9 cellular contexts compared by ENCODE assay signal in the genomic region with DNA sequence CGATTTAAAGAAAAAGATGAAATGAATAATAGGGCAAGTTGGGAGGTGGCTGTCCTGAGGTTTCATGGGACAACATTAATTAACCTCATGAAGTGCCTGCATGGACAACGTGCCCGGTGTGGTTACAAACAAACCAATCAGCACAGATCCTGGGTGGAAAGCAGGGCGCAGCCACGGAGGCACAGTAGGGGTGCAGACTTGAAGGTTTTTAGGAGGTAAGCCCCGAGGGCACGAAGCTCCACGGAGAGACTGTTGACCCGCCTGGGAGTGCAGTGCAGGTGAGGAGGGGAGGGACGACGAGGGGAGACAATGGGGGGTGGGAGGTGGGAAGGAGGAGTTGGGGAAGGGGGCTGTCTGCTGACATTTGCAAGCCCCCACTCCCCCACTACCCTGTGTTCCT. TPM values are rescaled to one million over a fixed set of nuclear protein-coding genes. Genes with fewer than 3 reads are reported as not detected.
A peak's percentile ranks its signal among the peaks of the same experiment; 100 is the strongest.
DNase-seq lines count a peak whose midpoint lies in the region; ATAC-seq and TF ChIP-seq lines count a peak whose summit lies in the region.
"Had no signal": no experiment of that assay in that cellular context is flagged by ENCODE, and none has a peak within 500 bp of the region (broad histone marks: within the 10 kb centered on the region; RNA-seq: fewer than 3 reads in every experiment).

No MANE protein-coding gene starts in this region.

- peaks cover 6% of the 10 kb centered on the region for H3K36me3 Mint-ChIP-seq in stimulated activated naive CD8-positive, alpha-beta T cell treated with anti-CD3 and anti-CD28 coated beads, Interleukin-15, Interleukin-2, amounts not matched to agents 100 ng/mL and 50 ng/mL, for 24 hours (ENCODE audit: low read depth)

- no peaks in the 10 kb centered on the region for H3K9me3 Mint-ChIP-seq in stimulated activated naive CD8-positive, alpha-beta T cell treated with anti-CD3 and anti-CD28 coated beads, Interleukin-15, Interleukin-2, amounts not matched to agents 100 ng/mL and 50 ng/mL, for 24 hours

- no peaks in the 10 kb centered on the region for H3K9me3 ChIP-seq in body of pancreas
- H3K9me3 ChIP-seq in mesodermal cell (ENCODE audit: control insufficient read depth, low read length), result no peaks in the 10 kb centered on the region

- 19 to 25% methylated on average over 7 to 11 of the region's 11 CpGs for WGBS in body of pancreas, 2 donors
- 3 to 11% methylated on average over 5 of the region's 11 CpGs for WGBS in mesodermal cell (ENCODE audit: insufficient coverage in 2 of 2), 2 experiments

- peak overlapping the region; percentile 74 for H3K4me3 Mint-ChIP-seq in stimulated activated naive CD8-positive, alpha-beta T cell treated with anti-CD3 and anti-CD28 coated beads, Interleukin-15, Interleukin-2, amounts not matched to agents 100 ng/mL and 50 ng/mL, for 24 hours

- no peak for DNase-seq in stimulated activated naive CD8-positive, alpha-beta T cell treated with anti-CD3 and anti-CD28 coated beads, Interleukin-15, Interleukin-2, amounts not matched to agents 100 U/mL and 50 U/mL, for 24 hours
- DNase-seq in body of pancreas (no peak), NCI-H446 treated with DMSO at 0.1 percent for 48 hours (lab: John Stamatoyannopoulos, UW) (no peak), G401 (ENCODE audit: low spot score) (no peak), middle frontal gyrus (ENCODE audit: extremely low spot score, low spot score) (no peak), OCI-M2 (lab: John Stamatoyannopoulos, UW; ENCODE audit: unreplicated experiment) (no peak)

- TF ChIP-seq POLR2A in body of pancreas (IDR thresholded peaks at IDR 0.05), result no peak

- intact Hi-C loops in body of pancreas (cut with DNase I), result no loop called here

- H3K27me3 Mint-ChIP-seq in stimulated activated naive CD8-positive, alpha-beta T cell treated with anti-CD3 and anti-CD28 coated beads, Interleukin-15, Interleukin-2, amounts not matched to agents 100 ng/mL and 50 ng/mL, for 24 hours, result peaks cover 75% of the 10 kb centered on the region

- H3K4me1 ChIP-seq in body of pancreas (peaks cover 38% of the 10 kb centered on the region), mesodermal cell (ENCODE audit: control insufficient read depth, insufficient read depth, low read length, poor library complexity, severe bottlenecking) (peaks cover 24% of the 10 kb centered on the region)

- H3K4me3 ChIP-seq in body of pancreas (no peak overlapping the region), mesodermal cell (ENCODE audit: extremely low read depth, insufficient read depth, low read length, poor library complexity, severe bottlenecking) (peak overlapping the region; percentile 0)

- ATAC-seq in stimulated activated naive CD8-positive, alpha-beta T cell treated with anti-CD3 and anti-CD28 coated beads, Interleukin-15, Interleukin-2, amounts not matched to agents 100 U/mL and 50 U/mL, for 24 hours, result no peak
- no peak for ATAC-seq in body of pancreas

- no peak overlapping the region for H3K27ac Mint-ChIP-seq in stimulated activated naive CD8-positive, alpha-beta T cell treated with anti-CD3 and anti-CD28 coated beads, Interleukin-15, Interleukin-2, amounts not matched to agents 100 ng/mL and 50 ng/mL, for 24 hours

- no peak for TF ChIP-seq CTCF in body of pancreas (IDR thresholded peaks at IDR 0.05)

- H3K27me3 ChIP-seq in body of pancreas, result no peaks in the 10 kb centered on the region

- in situ Hi-C loops in G401 (cut with HindIII; ENCODE audit: low sequenced_read_pairs), result no loop called here

- peaks cover 26% of the 10 kb centered on the region for H3K4me1 Mint-ChIP-seq in stimulated activated naive CD8-positive, alpha-beta T cell treated with anti-CD3 and anti-CD28 coated beads, Interleukin-15, Interleukin-2, amounts not matched to agents 100 ng/mL and 50 ng/mL, for 24 hours (ENCODE audit: low read depth)

- H3K27ac ChIP-seq in body of pancreas (peak overlapping the region; percentile 78 to 97 (median 95)), mesodermal cell (ENCODE audit: low read depth, low read length, severe bottlenecking) (no peak overlapping the region)

- H3K36me3 ChIP-seq in body of pancreas (replicated peaks in 1 of 2; ENCODE audit: insufficient read depth in 1 of 2, low read depth in 2 of 2) (no peaks in the 10 kb centered on the region), mesodermal cell (ENCODE audit: control insufficient read depth, insufficient read depth, low read length) (no peaks in the 10 kb centered on the region)

RNA-seq across cellular contexts. Expression of a gene that starts 2.3 kb away (rescaled TPM):
- total RNA-seq in body of pancreas, result 10 to 100 TPM; 14.5 to 18.1 TPM
- polyA plus RNA-seq in mesodermal cell (2013, experiment 1 of 2), result 2.2 TPM
- polyA plus RNA-seq in mesodermal cell (2013, experiment 2 of 2), result 1.3 TPM
- 0.06 TPM in 1 of 2 replicates, not detected in the other for total RNA-seq in G401 (2014; rRNA removed; shearing (Covaris generic))
- total RNA-seq: temporal lobe had no signal

Comparison
In these comparisons a context has a peak if more than half of its experiments do, and no peak if none do; other contexts are left out.
1. RNA of a gene that starts 2.3 kb away (total RNA-seq): 14.5 to 18.1 TPM in body of pancreas; 0.06 TPM in G401; every median in the first group is over 10 times any median in the second.